25 cellular contexts compared by ENCODE assay signal in the genomic region with DNA sequence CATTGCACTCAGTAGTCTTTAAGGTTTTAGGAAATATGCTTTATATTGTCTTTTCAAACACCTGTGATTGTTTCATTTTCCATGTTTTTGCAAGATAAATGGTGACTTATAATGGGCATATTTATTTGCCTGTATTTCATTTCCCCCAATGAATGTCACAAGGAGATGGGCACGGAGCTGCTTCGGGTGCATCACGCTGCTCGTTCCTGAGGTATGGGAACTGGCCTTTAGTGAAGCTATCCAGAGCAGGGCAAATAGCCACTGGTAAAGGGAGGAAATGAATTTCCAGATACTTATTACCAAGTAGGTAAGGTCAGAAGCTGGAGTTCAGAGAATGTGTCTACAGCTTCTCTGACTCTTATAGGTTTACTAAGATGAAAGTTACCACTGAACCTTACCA. TPM values are rescaled to one million over a fixed set of nuclear protein-coding genes. Genes with fewer than 3 reads are reported as not detected.
DNase-seq lines count a peak whose midpoint lies in the region; ATAC-seq and TF ChIP-seq lines count a peak whose summit lies in the region.
"Had no signal": no experiment of that assay in that cellular context is flagged by ENCODE, and none has a peak within 500 bp of the region (broad histone marks: within the 10 kb centered on the region; RNA-seq: fewer than 3 reads in every experiment).

No MANE protein-coding gene starts in this region.

- no peak overlapping the region for H3K56ac ChIP-seq in H9 (ENCODE audit: insufficient read length, low read depth, low read length)

- no peak overlapping the region for H4K5ac ChIP-seq in H9 (ENCODE audit: insufficient read length, low read depth, low read length)

- CTCF ChIA-PET in SK-N-SH (lab: Yijun Ruan, JAX): interaction anchor here (0.7 to 2.6 kb wide), 5 partner anchors 282 to 1651 kb away, joined by 3 to 9 read pairs (median 3); no protein-coding TSS in a partner anchor

- peaks cover 29 to 46% of the 10 kb centered on the region in 2 experiments for H3K4me1 Mint-ChIP-seq in H9

- H3K23ac ChIP-seq in H9 (ENCODE audit: insufficient read length, low read depth, low read length) (no peak overlapping the region), mesenchymal stem cell (ENCODE audit: low read length in 2 of 2) (no peak overlapping the region)

- H3T11ph ChIP-seq in H9 (ENCODE audit: low read length): no peak overlapping the region

- ATAC-seq in SK-N-SH treated with all-trans-retinoic acid at 6 μM for 48 hours: no peak
- ATAC-seq: left colon, right lobe of liver had no signal

- no peaks in the 10 kb centered on the region for H3K9me2 ChIP-seq in SK-N-SH

- no peak overlapping the region for H3K27ac Mint-ChIP-seq in H9
- H3K27ac Mint-ChIP-seq: activated B cell treated with CpG ODN at 0.5 μM for 24 hours; activated CD4-positive, alpha-beta memory T cell treated with anti-CD3 and anti-CD28 coated beads for 36 hours had no signal

- H3K14ac ChIP-seq in H9 (ENCODE audit: insufficient read depth, low read length) (no peak overlapping the region), mesenchymal stem cell (ENCODE audit: low read length in 2 of 2) (no peak overlapping the region)

- no peak for TF ChIP-seq EP300 in SK-N-SH (IDR thresholded peaks at IDR 0.05; ENCODE audit: borderline replicate concordance in 1 of 2, low read depth in 1 of 2, low read length in 1 of 2)

- no peak overlapping the region for H3K27ac ChIP-seq in SK-N-SH (ENCODE audit: low read depth in 2 of 2, low read length in 1 of 2)
- no peak overlapping the region for H3K27ac ChIP-seq in H9 (ENCODE audit: insufficient read length, low read depth, low read length)
- H3K27ac ChIP-seq in mesenchymal stem cell (ENCODE audit: low read length, poor library complexity, severe bottlenecking): no peak overlapping the region
- H3K27ac ChIP-seq: breast epithelium, HL-60, parathyroid adenoma, right lobe of liver had no signal

- H2BK12ac ChIP-seq in H9 (ENCODE audit: insufficient read length, low read depth, low read length): no peak overlapping the region
- no peak overlapping the region for H2BK12ac ChIP-seq in mesenchymal stem cell (ENCODE audit: low read length in 2 of 2)

- DNase-seq in SK-N-SH: no peak
- DNase-seq in astrocyte of the cerebellum (ENCODE audit: low read depth): no peak
- peak; percentile 54 for DNase-seq in medulla oblongata (ENCODE audit: extremely low spot score)
- DNase-seq in AML-193 (lab: John Stamatoyannopoulos, UW): no peak
- DNase-seq in G401 (ENCODE audit: low spot score): no peak
- no peak for DNase-seq in H9
- DNase-seq in mesenchymal stem cell: no peak
- DNase-seq: activated B cell treated with CpG ODN at 0.5 μM for 24 hours; activated CD4-positive, alpha-beta memory T cell treated with anti-CD3 and anti-CD28 coated beads for 36 hours; activated effector memory CD4-positive, alpha-beta T cell treated with anti-CD3 and anti-CD28 coated beads, Interleukin-2, amount 50 U/mL, for 16 hours; EL; H7; left colon; mesendoderm; naive B cell; NCI-H1417; right lobe of liver; stimulated activated CD8-positive, alpha-beta memory T cell treated with anti-CD3 and anti-CD28 coated beads, Interleukin-4, amount 100 ng/mL, for 48 hours; T-helper 9 cell had no signal

- H2BK20ac ChIP-seq in H9 (ENCODE audit: low read depth, low read length, poor library complexity, severe bottlenecking): no peak overlapping the region

- no peak overlapping the region for H3K4me3 Mint-ChIP-seq in H9
- H3K4me3 Mint-ChIP-seq: activated B cell treated with CpG ODN at 0.5 μM for 24 hours; activated CD4-positive, alpha-beta memory T cell treated with anti-CD3 and anti-CD28 coated beads for 36 hours had no signal

- peaks cover 11% of the 10 kb centered on the region for H3F3A ChIP-seq in SK-N-SH (replicated peaks; ENCODE audit: insufficient read depth)

- H3K23me2 ChIP-seq in H9 (ENCODE audit: insufficient read length, low read depth, low read length, poor library complexity, severe bottlenecking): peaks cover 23% of the 10 kb centered on the region

- peaks cover 97% of the 10 kb centered on the region for H3K27me3 Mint-ChIP-seq in H9 (ENCODE audit: low read depth)

- H3K4me2 ChIP-seq in SK-N-SH: peak overlapping the region; percentile 57; the same call in 1 of the 2 replicates
- no peak overlapping the region for H3K4me2 ChIP-seq in H9 (ENCODE audit: insufficient read depth, insufficient read length, low read length)
- H3K4me2 ChIP-seq in mesenchymal stem cell (ENCODE audit: low read length, poor library complexity, severe bottlenecking): no peak overlapping the region

- no peak overlapping the region for H3K4me3 ChIP-seq in SK-N-SH (ENCODE audit: low read depth in 2 of 2, low read length in 1 of 2)
- peak overlapping the region; percentile 26 for H3K4me3 ChIP-seq in astrocyte of the cerebellum (ENCODE audit: low read depth, low read length)
- H3K4me3 ChIP-seq in mesenchymal stem cell (ENCODE audit: insufficient read depth in 1 of 2, low read depth in 1 of 2, low read length in 2 of 2): no peak overlapping the region
- H3K4me3 ChIP-seq: breast epithelium, right lobe of liver had no signal

- no peak overlapping the region for H2BK5ac ChIP-seq in H9 (ENCODE audit: insufficient read length, low read length)
- no peak overlapping the region for H2BK5ac ChIP-seq in mesenchymal stem cell (ENCODE audit: low read depth, low read length, poor library complexity, severe bottlenecking)

- H3K9me3 Mint-ChIP-seq in H9: peaks cover 0 to 4% of the 10 kb centered on the region in 2 experiments; a peak in 2 of 5 replicates
- H3K9me3 Mint-ChIP-seq: activated B cell treated with CpG ODN at 0.5 μM for 24 hours; activated CD4-positive, alpha-beta memory T cell treated with anti-CD3 and anti-CD28 coated beads for 36 hours had no signal

- TF ChIP-seq RAD21 in SK-N-SH (IDR thresholded peaks at IDR 0.05; ENCODE audit: low read length): no peak

- H3K18ac ChIP-seq in H9 (ENCODE audit: insufficient read length, low read depth, low read length) (no peak overlapping the region), mesenchymal stem cell (ENCODE audit: low read depth in 1 of 2, low read length in 2 of 2) (no peak overlapping the region)

- in situ Hi-C loops in astrocyte of the cerebellum (cut with HindIII; ENCODE audit: low sequenced_read_pairs): no loop called here
- in situ Hi-C loops in G401 (cut with HindIII; ENCODE audit: low sequenced_read_pairs): no loop called here

- H3K4me1 ChIP-seq in SK-N-SH (ENCODE audit: control insufficient read depth in 1 of 2, insufficient read depth in 2 of 2, low read depth in 1 of 2, low read length in 1 of 2) (peaks cover 0 to 18% of the 10 kb centered on the region in 2 experiments; a peak in 2 of 4 replicates), H9 (ENCODE audit: insufficient read depth, low read length) (peaks cover 7% of the 10 kb centered on the region; the same call in 1 of the 2 replicates), mesenchymal stem cell (ENCODE audit: control insufficient read depth, insufficient read depth, low read depth, low read length) (peaks cover 34% of the 10 kb centered on the region)

- H3K79me2 ChIP-seq in SK-N-SH (ENCODE audit: insufficient read depth) (peaks cover 10% of the 10 kb centered on the region), H9 (ENCODE audit: insufficient read depth, low read length) (no peaks in the 10 kb centered on the region)
- H3K79me2 ChIP-seq: parathyroid adenoma had no signal

- TF ChIP-seq CTCF in SK-N-SH (IDR thresholded peaks at IDR 0.05) (no peak), astrocyte of the cerebellum (IDR thresholded peaks at IDR 0.05; ENCODE audit: low read depth, low read length, missing control alignments) (no peak), H9 (conservative IDR thresholded peaks at IDR 0.05) (no peak)

- POLR2A ChIA-PET in SK-N-SH (lab: Yijun Ruan, JAX): no interaction called here

- H2AK5ac ChIP-seq in H9 (ENCODE audit: insufficient read length, low read length) (no peak overlapping the region), mesenchymal stem cell (ENCODE audit: low read length, severe bottlenecking) (no peak overlapping the region)

- H4K8ac ChIP-seq in H9 (replicated peaks; ENCODE audit: insufficient read length, low read depth, low read length): no peak overlapping the region
- H4K8ac ChIP-seq in mesenchymal stem cell (ENCODE audit: low read length): no peak overlapping the region

- H4K91ac ChIP-seq in H9 (ENCODE audit: insufficient read length, low read depth, low read length) (no peak overlapping the region), mesenchymal stem cell (ENCODE audit: low read length) (no peak overlapping the region)

- H3K79me1 ChIP-seq in H9 (ENCODE audit: insufficient read depth, low read depth, low read length, poor library complexity, severe bottlenecking) (no peaks in the 10 kb centered on the region), mesenchymal stem cell (replicated peaks; ENCODE audit: low read length, poor library complexity, severe bottlenecking) (no peaks in the 10 kb centered on the region)

- H2BK15ac ChIP-seq in H9 (ENCODE audit: low read depth, low read length): no peak overlapping the region
- H2BK15ac ChIP-seq in mesenchymal stem cell (ENCODE audit: low read depth, poor library complexity, severe bottlenecking): no peak overlapping the region

- H2AFZ ChIP-seq in SK-N-SH (ENCODE audit: low read depth) (no peak overlapping the region), H9 (ENCODE audit: low read length) (no peak overlapping the region), mesenchymal stem cell (ENCODE audit: low read depth, low read length) (no peak overlapping the region)
- H2AFZ ChIP-seq: parathyroid adenoma had no signal

- H3K36me3 Mint-ChIP-seq in H9 (ENCODE audit: insufficient read depth in 1 of 3, low read depth in 3 of 3): no peaks in the 10 kb centered on the region; a peak in 1 of 7 replicates
- H3K36me3 Mint-ChIP-seq: activated CD4-positive, alpha-beta memory T cell treated with anti-CD3 and anti-CD28 coated beads for 36 hours had no signal

- H3K9ac ChIP-seq in SK-N-SH (no peak overlapping the region), H9 (ENCODE audit: extremely low read depth, insufficient read length, low read length) (no peak overlapping the region), mesenchymal stem cell (ENCODE audit: low read length) (no peak overlapping the region)
- H3K9ac ChIP-seq: parathyroid adenoma had no signal

- no peaks in the 10 kb centered on the region; the same call in 1 of the 2 replicates for H4K20me1 ChIP-seq in SK-N-SH (ENCODE audit: insufficient read depth)
- no peaks in the 10 kb centered on the region for H4K20me1 ChIP-seq in H9 (ENCODE audit: control insufficient read depth, insufficient read depth, insufficient read length)

- WGBS in SK-N-SH (ENCODE audit: low lambda C conversion rate): 100% methylated on average over 4 of the region's 4 CpGs
- no CpG with 5 or more reads among the region's 4 CpGs for whole genome bisulfite sequencing in H9 (ENCODE audit: extremely low coverage, insufficient read length, low lambda C conversion rate)
- WGBS in mesenchymal stem cell: 15% methylated on average over 4 of the region's 4 CpGs

- H2BK120ac ChIP-seq in H9 (ENCODE audit: low read depth, low read length, poor library complexity, severe bottlenecking): no peak overlapping the region
- H2BK120ac ChIP-seq in mesenchymal stem cell (ENCODE audit: low read depth, low read length): no peak overlapping the region

- H3K4ac ChIP-seq in H9 (ENCODE audit: low read depth, low read length): no peak overlapping the region
- H3K4ac ChIP-seq in mesenchymal stem cell (ENCODE audit: low read depth in 1 of 2, low read length in 2 of 2): no peak overlapping the region

- H3K36me3 ChIP-seq in SK-N-SH (replicated peaks in 1 of 2; ENCODE audit: control insufficient read depth in 1 of 2, insufficient read depth in 2 of 2, low read length in 1 of 2) (no peaks in the 10 kb centered on the region), mesenchymal stem cell (ENCODE audit: control insufficient read depth in 1 of 2, insufficient read depth in 2 of 2, low read depth in 1 of 2, low read length in 2 of 2) (no peaks in the 10 kb centered on the region)
- H3K36me3 ChIP-seq: breast epithelium, right lobe of liver had no signal

- no peaks in the 10 kb centered on the region for H3K9me3 ChIP-seq in SK-N-SH
- no peaks in the 10 kb centered on the region for H3K9me3 ChIP-seq in H9 (ENCODE audit: control insufficient read depth, low read depth, low read length)
- H3K9me3 ChIP-seq in mesenchymal stem cell (ENCODE audit: control insufficient read depth, low read length): no peaks in the 10 kb centered on the region
- H3K9me3 ChIP-seq: breast epithelium, right lobe of liver had no signal

- H3K27me3 ChIP-seq in SK-N-SH (ENCODE audit: insufficient read depth): no peaks in the 10 kb centered on the region
- peaks cover 68% of the 10 kb centered on the region for H3K27me3 ChIP-seq in H9 (ENCODE audit: insufficient read depth, low read length)
- peaks cover 83 to 90% of the 10 kb centered on the region in 2 experiments for H3K27me3 ChIP-seq in mesenchymal stem cell (ENCODE audit: control insufficient read depth in 1 of 2, insufficient read depth in 1 of 2, low read length in 2 of 2)

RNA-seq across cellular contexts. Expression of a gene that starts 3.7 kb away (rescaled TPM):
- polyA plus RNA-seq in SK-N-SH (2012; rRNA removed): 0.93 and 1.0 TPM in 2 replicates
- polyA plus RNA-seq in SK-N-SH (2012; cell fraction: cytosol; rRNA removed): 0.92 and 1.1 TPM in 2 replicates
- polyA plus RNA-seq in SK-N-SH (2012; cell fraction: nucleus; rRNA removed): 0.89 and 1.0 TPM in 2 replicates
- not detected in 2 replicates for total RNA-seq in G401 (2014; rRNA removed; shearing (Covaris generic))
- total RNA-seq in H9 (2021): 0.09 and 0.15 TPM in 2 replicates
- polyA plus RNA-seq in mesenchymal stem cell (2013, experiment 1 of 2): not detected
- polyA plus RNA-seq in mesenchymal stem cell (2013, experiment 2 of 2): 0.01 TPM
- total RNA-seq: activated B cell treated with CpG ODN at 0.5 μM for 24 hours; activated CD4-positive, alpha-beta memory T cell treated with anti-CD3 and anti-CD28 coated beads for 36 hours; breast epithelium; left colon; MCF 10A; right lobe of liver; subcutaneous adipose tissue had no signal
